In genomic region chr6:42929928-42930360, GRCh38 we compare ENCODE assay signal across 8 cellular contexts. TPM values are rescaled to one million over a fixed set of nuclear protein-coding genes. Genes with fewer than 3 reads are reported as not detected.
DNase-seq lines count a peak whose midpoint lies in the region; ATAC-seq and TF ChIP-seq lines count a peak whose summit lies in the region.

No MANE protein-coding gene starts in this region.

- peak overlapping the region; percentile 81 for H3K9ac ChIP-seq in HUES64 (ENCODE audit: low read depth, low read length)

- peak overlapping the region; percentile 99 for H3K27ac Mint-ChIP-seq in T-helper 2 cell treated with Interferon-gamma antibody and Interleukin-4, amounts not matched to agents 5 μg/mL and 100 μg/mL, for 36 hours

- H3K4me3 ChIP-seq in HUES64 (ENCODE audit: low read length) (peak overlapping the region; percentile 64), cardiac fibroblast (replicated peaks in 1 of 2; ENCODE audit: low read depth in 2 of 2, low read length in 2 of 2) (peak overlapping the region; percentile 62 to 73)

- no peak for TF ChIP-seq CTCF in cardiac fibroblast (IDR thresholded peaks at IDR 0.05; ENCODE audit: low read depth, low read length)

- no peaks in the 10 kb centered on the region for H3K9me3 ChIP-seq in HUES64 (ENCODE audit: insufficient read depth, low read depth, low read length)

- DNase-seq in EL (peak; percentile 84), cardiac fibroblast (ENCODE audit: low read depth in 2 of 2) (peak; percentile 66 to 77), left lobe of liver (ENCODE audit: low spot score) (no peak), SW480 (ENCODE audit: low spot score) (no peak)
- DNase-seq in T-helper 2 cell treated with Interferon-gamma antibody and Interleukin-4, amounts not matched to agents 5 μg/mL and 100 μg/mL, for 36 hours (ENCODE audit: low spot score): peak; percentile 70
- DNase-seq in stimulated activated CD4-positive, alpha-beta T cell treated with anti-CD3 and anti-CD28 coated beads, Interleukin-4, amount 100 ng/mL, for 48 hours (ENCODE audit: low read depth in 2 of 2): peak; percentile 43 to 45

- peaks cover 35% of the 10 kb centered on the region for H3K4me1 Mint-ChIP-seq in T-helper 2 cell treated with Interferon-gamma antibody and Interleukin-4, amounts not matched to agents 5 μg/mL and 100 μg/mL, for 36 hours (ENCODE audit: low read depth)

- no peaks in the 10 kb centered on the region for H3K27me3 Mint-ChIP-seq in T-helper 2 cell treated with Interferon-gamma antibody and Interleukin-4, amounts not matched to agents 5 μg/mL and 100 μg/mL, for 36 hours (ENCODE audit: low read depth)

- peak overlapping the region; percentile 98 for H3K4me3 Mint-ChIP-seq in T-helper 2 cell treated with Interferon-gamma antibody and Interleukin-4, amounts not matched to agents 5 μg/mL and 100 μg/mL, for 36 hours

- peaks cover 29% of the 10 kb centered on the region for H3K36me3 Mint-ChIP-seq in T-helper 2 cell treated with Interferon-gamma antibody and Interleukin-4, amounts not matched to agents 5 μg/mL and 100 μg/mL, for 36 hours (ENCODE audit: low read depth)

- 1% methylated on average over 9 of the region's 9 CpGs for WGBS in HUES64

- no peaks in the 10 kb centered on the region for H3K4me1 ChIP-seq in HUES64 (ENCODE audit: insufficient read depth, low read length)

- peak; percentile 51 for ATAC-seq in GM21447 (IDR thresholded peaks at IDR 0.05; ENCODE audit: unreplicated experiment)
- peak; percentile 8 for ATAC-seq in left lobe of liver

- no peaks in the 10 kb centered on the region for H3K9me3 Mint-ChIP-seq in T-helper 2 cell treated with Interferon-gamma antibody and Interleukin-4, amounts not matched to agents 5 μg/mL and 100 μg/mL, for 36 hours

- H3K27ac ChIP-seq in HUES64 (ENCODE audit: low read depth, low read length): peak overlapping the region; percentile 95

- H3K36me3 ChIP-seq in HUES64 (ENCODE audit: insufficient read depth, low read length): peaks cover 30% of the 10 kb centered on the region

- H3K27me3 ChIP-seq in HUES64 (ENCODE audit: insufficient read depth, low read length): no peaks in the 10 kb centered on the region

RNA-seq across cellular contexts. Expression of gene CNPY3, which starts 0.7 kb away (rescaled TPM):
- polyA plus RNA-seq in HUES64 (2013, experiment 1 of 2): 52.7 TPM
- polyA plus RNA-seq in HUES64 (2013, experiment 2 of 2): 58.8 TPM
- 50.3 TPM for total RNA-seq in left lobe of liver

RNA-seq across cellular contexts. Expression of gene PTCRA, which starts 14.1 kb away (rescaled TPM):
- polyA plus RNA-seq in HUES64 (2013, experiment 1 of 2): not detected
- polyA plus RNA-seq in HUES64 (2013, experiment 2 of 2): not detected
- not detected for total RNA-seq in left lobe of liver

RNA-seq across cellular contexts. Expression of gene GNMT, which starts 30.6 kb away (rescaled TPM):
- polyA plus RNA-seq in HUES64 (2013, experiment 1 of 2): 1.00 TPM
- 0.89 TPM for polyA plus RNA-seq in HUES64 (2013, experiment 2 of 2)
- 467 TPM for total RNA-seq in left lobe of liver

RNA-seq across cellular contexts. Expression of gene PEX6, which starts 49.0 kb away (rescaled TPM):
- 2.4 TPM for polyA plus RNA-seq in HUES64 (2013, experiment 1 of 2)
- 3.4 TPM for polyA plus RNA-seq in HUES64 (2013, experiment 2 of 2)
- 25.4 TPM for total RNA-seq in left lobe of liver

RNA-seq across cellular contexts. Expression of gene RPL7L1, which starts 50.5 kb away (rescaled TPM):
- 83.3 TPM for polyA plus RNA-seq in HUES64 (2013, experiment 1 of 2)
- polyA plus RNA-seq in HUES64 (2013, experiment 2 of 2): 84.5 TPM
- total RNA-seq in left lobe of liver: 40.1 TPM

Comparison
In these comparisons a context has a peak if more than half of its experiments do, and no peak if none do; other contexts are left out.
1. DNase-seq: peak in EL (single experiment), T-helper 2 cell treated with Interferon-gamma antibody and Interleukin-4, amounts not matched to agents 5 μg/mL and 100 μg/mL, for 36 hours (single experiment), cardiac fibroblast (2 of 2) and stimulated activated CD4-positive, alpha-beta T cell treated with anti-CD3 and anti-CD28 coated beads, Interleukin-4, amount 100 ng/mL, for 48 hours (2 of 2); none in left lobe of liver (single experiment) and SW480 (single experiment).